In the genomic region with DNA sequence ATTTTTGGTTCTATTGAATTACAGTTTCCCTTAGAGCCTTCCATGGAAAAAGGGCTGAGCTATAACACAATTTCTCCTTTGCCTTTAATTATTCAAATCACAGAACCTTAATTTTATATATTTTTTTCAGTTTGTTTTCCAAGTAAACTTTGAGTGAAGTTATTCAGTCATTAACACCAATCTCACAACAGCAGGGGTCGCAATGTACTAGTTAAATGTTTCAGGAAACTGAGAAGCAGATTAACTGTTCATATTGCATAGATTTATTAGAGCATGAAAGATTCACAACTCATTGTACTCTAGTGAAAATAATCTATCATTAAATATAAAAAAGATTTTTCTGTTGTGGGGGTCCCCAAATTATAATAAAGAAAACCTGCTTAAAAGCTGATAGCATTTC, we compare ENCODE assay signal across 8 cellular contexts.
DNase-seq lines count a peak whose midpoint lies in the region; ATAC-seq and TF ChIP-seq lines count a peak whose summit lies in the region.

No MANE protein-coding gene starts in this region.

- CTCF ChIA-PET in activated CD8-positive, alpha-beta T cell treated with anti-CD3 and anti-CD28 coated beads, Interleukin-2, amount 10 ng/mL, durations not matched to agents 7 days and 5 days (lab: Charles Lee), result no interaction called here

- H3K27ac ChIP-seq in Karpas-422 (ENCODE audit: low read length) (no peak overlapping the region), lower lobe of right lung (no peak overlapping the region)

- H3K4me3 Mint-ChIP-seq in activated CD8-positive, alpha-beta T cell treated with anti-CD3 and anti-CD28 coated beads, Interleukin-2, amount 10 ng/mL, durations not matched to agents 7 days and 5 days, result no peak overlapping the region

- H3K79me2 ChIP-seq in Karpas-422 (ENCODE audit: low read length), result no peaks in the 10 kb centered on the region

- no peaks in the 10 kb centered on the region for H3K9me2 ChIP-seq in Karpas-422 (replicated peaks; ENCODE audit: insufficient read depth, low read length)

- intact Hi-C loops in lower lobe of right lung (cut with DNase I), result no loop called here

- no peak overlapping the region for H3K9ac ChIP-seq in Karpas-422 (ENCODE audit: low read length)

- H3K36me3 Mint-ChIP-seq in activated CD8-positive, alpha-beta T cell treated with anti-CD3 and anti-CD28 coated beads, Interleukin-2, amount 10 ng/mL, durations not matched to agents 7 days and 5 days (ENCODE audit: low read depth), result peaks cover 12% of the 10 kb centered on the region

- POLR2A ChIA-PET in activated CD8-positive, alpha-beta T cell treated with anti-CD3 and anti-CD28 coated beads, Interleukin-2, amount 10 ng/mL, durations not matched to agents 7 days and 5 days (lab: Charles Lee), result no interaction called here

- H3K4me1 ChIP-seq in Karpas-422 (ENCODE audit: low read length) (no peaks in the 10 kb centered on the region), lower lobe of right lung (no peaks in the 10 kb centered on the region)

- no peak overlapping the region for H2AFZ ChIP-seq in Karpas-422 (ENCODE audit: low read length)

- H3K36me3 ChIP-seq in Karpas-422 (ENCODE audit: insufficient read depth, low read length) (no peaks in the 10 kb centered on the region), lower lobe of right lung (peaks cover 15% of the 10 kb centered on the region)

- H3K27ac Mint-ChIP-seq in activated CD8-positive, alpha-beta T cell treated with anti-CD3 and anti-CD28 coated beads, Interleukin-2, amount 10 ng/mL, durations not matched to agents 7 days and 5 days, result no peak overlapping the region

- H3K9me3 ChIP-seq in Karpas-422 (ENCODE audit: low read length), result no peaks in the 10 kb centered on the region
- no peaks in the 10 kb centered on the region for H3K9me3 ChIP-seq in lower lobe of right lung

- no peaks in the 10 kb centered on the region for H3K27me3 ChIP-seq in Karpas-422 (ENCODE audit: low read length)
- no peaks in the 10 kb centered on the region for H3K27me3 ChIP-seq in lower lobe of right lung (ENCODE audit: low read depth)

- no peaks in the 10 kb centered on the region for H3K9me3 Mint-ChIP-seq in activated CD8-positive, alpha-beta T cell treated with anti-CD3 and anti-CD28 coated beads, Interleukin-2, amount 10 ng/mL, durations not matched to agents 7 days and 5 days (ENCODE audit: insufficient read depth)

- ATAC-seq in activated CD8-positive, alpha-beta T cell treated with anti-CD3 and anti-CD28 coated beads, Interleukin-2, amount 10 ng/mL, durations not matched to agents 7 days and 5 days, result no peak
- ATAC-seq in lower lobe of right lung (no peak), GM18873 (IDR thresholded peaks at IDR 0.05; ENCODE audit: low FRiP score, unreplicated experiment) (no peak), HG03342 (IDR thresholded peaks at IDR 0.05; ENCODE audit: unreplicated experiment) (no peak)

- H3K4me3 ChIP-seq in Karpas-422 (ENCODE audit: low read length), result no peak overlapping the region
- H3K4me3 ChIP-seq in lower lobe of right lung, result no peak overlapping the region

- no peaks in the 10 kb centered on the region for H3K4me1 Mint-ChIP-seq in activated CD8-positive, alpha-beta T cell treated with anti-CD3 and anti-CD28 coated beads, Interleukin-2, amount 10 ng/mL, durations not matched to agents 7 days and 5 days (ENCODE audit: low read depth)

- DNase-seq in EL (peak; percentile 52), Karpas-422 (peak; percentile 83), lower lobe of right lung (no peak), SKM-1 treated with dmso at 0.1 percent for 144 hours (lab: John Stamatoyannopoulos, UW; ENCODE audit: unreplicated experiment) (no peak), COLO668 (lab: John Stamatoyannopoulos, UW; ENCODE audit: unreplicated experiment) (no peak)
- DNase-seq in activated CD8-positive, alpha-beta T cell treated with anti-CD3 and anti-CD28 coated beads, Interleukin-2, amount 10 ng/mL, durations not matched to agents 7 days and 5 days, result peak; percentile 41

- peak; percentile 30 for TF ChIP-seq CTCF in lower lobe of right lung (IDR thresholded peaks at IDR 0.05)

- H4K20me1 ChIP-seq in Karpas-422 (ENCODE audit: insufficient read depth, low read depth, low read length), result no peaks in the 10 kb centered on the region

- H3K27me3 Mint-ChIP-seq in activated CD8-positive, alpha-beta T cell treated with anti-CD3 and anti-CD28 coated beads, Interleukin-2, amount 10 ng/mL, durations not matched to agents 7 days and 5 days (ENCODE audit: low read depth), result no peaks in the 10 kb centered on the region

- H3K4me2 ChIP-seq in Karpas-422 (ENCODE audit: low read depth, low read length, poor library complexity, severe bottlenecking), result no peak overlapping the region

Comparison
In these comparisons a context has a peak if more than half of its experiments do, and no peak if none do; other contexts are left out.
1. DNase-seq: peak in EL (single experiment), Karpas-422 (single experiment) and activated CD8-positive, alpha-beta T cell treated with anti-CD3 and anti-CD28 coated beads, Interleukin-2, amount 10 ng/mL, durations not matched to agents 7 days and 5 days (single experiment); none in lower lobe of right lung (single experiment), SKM-1 treated with dmso at 0.1 percent for 144 hours (single experiment) and COLO668 (single experiment).